18 cellular contexts compared by ENCODE assay signal in genomic region chr9:91586282-91586681, GRCh38.
DNase-seq lines count a peak whose midpoint lies in the region; ATAC-seq, FAIRE-seq and TF ChIP-seq lines count a peak whose summit lies in the region.
"Had no signal": no experiment of that assay in that cellular context is flagged by ENCODE, and none has a peak within 500 bp of the region (broad histone marks: within the 10 kb centered on the region; RNA-seq: fewer than 3 reads in every experiment).

No MANE protein-coding gene starts in this region.

- H3K27ac Mint-ChIP-seq in neural progenitor cell = no peak overlapping the region
- H3K27ac Mint-ChIP-seq in CD8-positive, alpha-beta memory T cell = no peak overlapping the region
- H3K27ac Mint-ChIP-seq: CD4-positive, CD25-positive, alpha-beta regulatory T cell; IgD-negative memory B cell had no signal

- H3K4me1 ChIP-seq in Loucy (ENCODE audit: insufficient read depth, low read length, poor library complexity, severe bottlenecking) (peaks cover 3% of the 10 kb centered on the region), GM12878 (ENCODE audit: control insufficient read depth, insufficient read depth, low read length) (peaks cover 4% of the 10 kb centered on the region; the same call in 1 of the 2 replicates), neural progenitor cell (no peaks in the 10 kb centered on the region)
- no peaks in the 10 kb centered on the region for H3K4me1 ChIP-seq in CD8-positive, alpha-beta memory T cell (ENCODE audit: insufficient read depth, low read length)
- H3K4me1 ChIP-seq: BLaER1 treated with 17β-estradiol and CSF1 and Interleukin-3, amounts not matched to agents 10 nM and 100 nM had no signal

- no peaks in the 10 kb centered on the region for H4K20me1 ChIP-seq in Loucy (ENCODE audit: insufficient read depth, low read length, poor library complexity, severe bottlenecking)
- no peaks in the 10 kb centered on the region for H4K20me1 ChIP-seq in GM12878 (ENCODE audit: control insufficient read depth, insufficient read depth)
- no peaks in the 10 kb centered on the region for H4K20me1 ChIP-seq in neural progenitor cell (ENCODE audit: low read depth)
- H4K20me1 ChIP-seq: BLaER1 treated with 17β-estradiol and CSF1 and Interleukin-3, amounts not matched to agents 10 nM and 100 nM had no signal

- H3K9me3 Mint-ChIP-seq in neural progenitor cell = no peaks in the 10 kb centered on the region
- no peaks in the 10 kb centered on the region for H3K9me3 Mint-ChIP-seq in CD8-positive, alpha-beta memory T cell
- H3K9me3 Mint-ChIP-seq: CD4-positive, CD25-positive, alpha-beta regulatory T cell; IgD-negative memory B cell had no signal

- H3K4me3 Mint-ChIP-seq in neural progenitor cell = no peak overlapping the region
- no peak overlapping the region for H3K4me3 Mint-ChIP-seq in CD8-positive, alpha-beta memory T cell
- H3K4me3 Mint-ChIP-seq: CD4-positive, CD25-positive, alpha-beta regulatory T cell; IgD-negative memory B cell had no signal

- no TSS peak for BruUV-seq in GM12878 (replicated peaks; lab: Mats Ljungman, UMichigan)

- DNase-seq in ELF-1 (ENCODE audit: low read depth, low spot score) (peak; percentile 25), GM12878 (ENCODE audit: low read depth, low spot score) (no peak), neural progenitor cell (ENCODE audit: low spot score) (no peak), NCI-H82 (lab: John Stamatoyannopoulos, UW) (no peak)
- DNase-seq in CD8-positive, alpha-beta memory T cell = no peak
- no peak for DNase-seq in activated CD4-positive, alpha-beta T cell treated with anti-CD3 and anti-CD28 coated beads for 4 hours
- DNase-seq: ACHN; CD4-positive, CD25-positive, alpha-beta regulatory T cell; DMS153; DMS79 treated with DMSO at 0.1 percent for 48 hours; GF-D8; GM23248 had no signal

- H3K9me3 ChIP-seq in Loucy (ENCODE audit: insufficient read depth, low read depth, low read length) (no peaks in the 10 kb centered on the region), GM12878 (replicated peaks; ENCODE audit: control insufficient read depth, insufficient read depth, low read length) (no peaks in the 10 kb centered on the region), neural progenitor cell (ENCODE audit: low read depth) (no peaks in the 10 kb centered on the region)
- no peaks in the 10 kb centered on the region for H3K9me3 ChIP-seq in CD8-positive, alpha-beta memory T cell (ENCODE audit: low read length)

- H2AFZ ChIP-seq in Loucy (ENCODE audit: low read length) (no peak overlapping the region), GM12878 (ENCODE audit: control insufficient read depth, low read depth, low read length) (no peak overlapping the region), neural progenitor cell (replicated peaks) (peak overlapping the region; percentile 6)
- H2AFZ ChIP-seq: GM23248 had no signal

- SMC1A ChIA-PET in GM12878 (lab: Charles Lee; ENCODE audit: uncharacterized antibody, unreplicated experiment) = no interaction called here

- CTCF ChIA-PET in GM12878 (lab: Yijun Ruan, JAX) = no interaction called here
- CTCF ChIA-PET in CD8-positive, alpha-beta memory T cell (lab: Charles Lee) = no interaction called here

- H3K9ac ChIP-seq in Loucy (ENCODE audit: low read depth, low read length, poor library complexity, severe bottlenecking) = no peak overlapping the region
- H3K9ac ChIP-seq in GM12878 (ENCODE audit: control insufficient read depth, insufficient read depth, low read length) = no peak overlapping the region
- no peak overlapping the region for H3K9ac ChIP-seq in neural progenitor cell
- H3K9ac ChIP-seq: BLaER1 treated with 17β-estradiol and CSF1 and Interleukin-3, amounts not matched to agents 10 nM and 100 nM; GM23248 had no signal

- H3K9me2 ChIP-seq in Loucy (replicated peaks; ENCODE audit: low read depth, low read length) = no peaks in the 10 kb centered on the region

- POLR2A ChIA-PET in GM12878 (lab: Charles Lee) = no interaction called here
- POLR2A ChIA-PET in CD8-positive, alpha-beta memory T cell (lab: Charles Lee) = no interaction called here

- H3K4me2 ChIP-seq in Loucy (ENCODE audit: low read depth, low read length, poor library complexity, severe bottlenecking) = peak overlapping the region; percentile 2
- no peak overlapping the region for H3K4me2 ChIP-seq in GM12878 (ENCODE audit: control insufficient read depth, insufficient read depth)
- H3K4me2 ChIP-seq in neural progenitor cell = no peak overlapping the region
- H3K4me2 ChIP-seq: BLaER1 treated with 17β-estradiol and CSF1 and Interleukin-3, amounts not matched to agents 10 nM and 100 nM had no signal

- H3K36me3 Mint-ChIP-seq in neural progenitor cell = no peaks in the 10 kb centered on the region
- no peaks in the 10 kb centered on the region for H3K36me3 Mint-ChIP-seq in CD8-positive, alpha-beta memory T cell
- H3K36me3 Mint-ChIP-seq: CD4-positive, CD25-positive, alpha-beta regulatory T cell; IgD-negative memory B cell had no signal

- TF ChIP-seq POLR2A in GM12878 (IDR thresholded peaks at IDR 0.05; ENCODE audit: low read depth, low read length) = no peak

- no peak for FAIRE-seq in GM12878 (lab: Jason Lieb, UNC)
- FAIRE-seq: D721Med, GM18507, H54 had no signal

- no peak for TF ChIP-seq EP300 in GM12878 (IDR thresholded peaks at IDR 0.05; ENCODE audit: borderline replicate concordance in 1 of 2, control insufficient read depth in 1 of 2, low read depth in 2 of 2, low read length in 2 of 2)

- H3K4me3 ChIP-seq in Loucy (ENCODE audit: low read length, poor library complexity, severe bottlenecking) (no peak overlapping the region), GM12878 (no peak overlapping the region), neural progenitor cell (no peak overlapping the region)
- H3K4me3 ChIP-seq in CD8-positive, alpha-beta memory T cell (ENCODE audit: low read length) = no peak overlapping the region
- H3K4me3 ChIP-seq: BLaER1 treated with 17β-estradiol and CSF1 and Interleukin-3, amounts not matched to agents 10 nM and 100 nM; GM23248 had no signal

- in situ Hi-C loops in GM12878 (cut with MboI) = no loop called here

- TF ChIP-seq CTCF in Loucy (conservative IDR thresholded peaks at IDR 0.05; ENCODE audit: low read length) (no peak), GM12878 (IDR thresholded peaks at IDR 0.05 in 2 of 3, conservative IDR thresholded peaks at IDR 0.05 in 1 of 3; ENCODE audit: control insufficient read depth in 2 of 3, extremely low read depth in 1 of 3, insufficient read depth in 1 of 3, low read depth in 3 of 3, low read length in 3 of 3) (no peak), neural progenitor cell (IDR thresholded peaks at IDR 0.05) (no peak)

- RAD21 ChIA-PET in GM12878 (lab: Charles Lee; ENCODE audit: unreplicated experiment) = no interaction called here

- H3K79me2 ChIP-seq in Loucy (ENCODE audit: insufficient read depth, low read length) = no peaks in the 10 kb centered on the region
- no peaks in the 10 kb centered on the region for H3K79me2 ChIP-seq in GM12878 (ENCODE audit: control insufficient read depth, insufficient read depth, low read length)
- H3K79me2 ChIP-seq in neural progenitor cell (ENCODE audit: low read depth) = no peaks in the 10 kb centered on the region

- H3K27me3 ChIP-seq in Loucy (ENCODE audit: insufficient read depth, low read length, poor library complexity, severe bottlenecking) (no peaks in the 10 kb centered on the region), GM12878 (replicated peaks in 1 of 2; ENCODE audit: control insufficient read depth in 2 of 2, insufficient read depth in 2 of 2, low read length in 1 of 2) (peaks cover 0 to 2% of the 10 kb centered on the region in 2 experiments; a peak in 1 of 4 replicates), neural progenitor cell (no peaks in the 10 kb centered on the region)
- H3K27me3 ChIP-seq in CD8-positive, alpha-beta memory T cell (ENCODE audit: insufficient read depth, low read length, poor library complexity, severe bottlenecking) = no peaks in the 10 kb centered on the region
- H3K27me3 ChIP-seq: BLaER1 treated with 17β-estradiol and CSF1 and Interleukin-3, amounts not matched to agents 10 nM and 100 nM had no signal

- peak; percentile 42; the same call in 2 of the 3 replicates for ATAC-seq in GM12878

- peaks cover 5% of the 10 kb centered on the region for H3K27me3 Mint-ChIP-seq in neural progenitor cell (ENCODE audit: insufficient read depth, low read depth)
- H3K27me3 Mint-ChIP-seq in CD8-positive, alpha-beta memory T cell = peaks cover 4 to 8% of the 10 kb centered on the region in 2 donors

- no peaks in the 10 kb centered on the region for H3K36me3 ChIP-seq in Loucy (ENCODE audit: insufficient read depth, low read length)
- no peaks in the 10 kb centered on the region for H3K36me3 ChIP-seq in GM12878 (ENCODE audit: control insufficient read depth in 2 of 2, insufficient read depth in 2 of 2, low read length in 1 of 2)
- H3K36me3 ChIP-seq in neural progenitor cell = no peaks in the 10 kb centered on the region
- no peaks in the 10 kb centered on the region for H3K36me3 ChIP-seq in CD8-positive, alpha-beta memory T cell (ENCODE audit: insufficient read depth, low read length)
- H3K36me3 ChIP-seq: BLaER1 treated with 17β-estradiol and CSF1 and Interleukin-3, amounts not matched to agents 10 nM and 100 nM had no signal

- H3K27ac ChIP-seq in GM12878 (ENCODE audit: control insufficient read depth, insufficient read depth) (no peak overlapping the region), neural progenitor cell (no peak overlapping the region)
- H3K27ac ChIP-seq in CD8-positive, alpha-beta memory T cell (ENCODE audit: low read depth, low read length) = no peak overlapping the region
- H3K27ac ChIP-seq: BLaER1 treated with 17β-estradiol and CSF1 and Interleukin-3, amounts not matched to agents 10 nM and 100 nM; GM23248 had no signal

- H3K4me1 Mint-ChIP-seq in neural progenitor cell = no peaks in the 10 kb centered on the region
- H3K4me1 Mint-ChIP-seq in CD8-positive, alpha-beta memory T cell = peaks cover 0 to under 1% (median 0%) of the 10 kb centered on the region in 3 donors
- H3K4me1 Mint-ChIP-seq: CD4-positive, CD25-positive, alpha-beta regulatory T cell; IgD-negative memory B cell had no signal

- 29% methylated on average over 8 of the region's 8 CpGs for WGBS in GM12878 (ENCODE audit: insufficient coverage, insufficient replicate concordance, low lambda C conversion rate, missing lambda C conversion rate)

- H3F3A ChIP-seq in Loucy (ENCODE audit: low read depth) (no peaks in the 10 kb centered on the region), neural progenitor cell (ENCODE audit: low read depth) (no peaks in the 10 kb centered on the region)

- intact Hi-C loops in GM12878 (cut with micrococcal nuclease; ENCODE audit: unreplicated experiment) = no loop called here

- no peak for TF ChIP-seq RAD21 in GM12878 (IDR thresholded peaks at IDR 0.05; ENCODE audit: insufficient read depth, low read depth, low read length)

TF ChIP-seq in GM12878, 131 proteins besides CTCF, POLR2A, EP300 and RAD21 (continues in another document):
- TF ChIP-seq HDAC6 (IDR thresholded peaks at IDR 0.05; ENCODE audit: unreplicated experiment) = no peak
- TF ChIP-seq CEBPB (IDR thresholded peaks at IDR 0.05; ENCODE audit: borderline replicate concordance in 1 of 2, low read depth in 2 of 2, low read length in 2 of 2) = no peak
- TF ChIP-seq SUPT20H (IDR thresholded peaks at IDR 0.05; ENCODE audit: borderline replicate concordance, control insufficient read depth, low read depth, low read length) = no peak
- TF ChIP-seq CREB1 (IDR thresholded peaks at IDR 0.05; ENCODE audit: low read depth) = no peak
- no peak for TF ChIP-seq KDM1A (IDR thresholded peaks at IDR 0.05; ENCODE audit: borderline replicate concordance)
